Comparison of ENCODE assay signal across 33 cellular contexts in genomic region chr13:62633448-62633847, GRCh38.
"Had no signal": no experiment of that assay in that cellular context is flagged by ENCODE, and none has a peak within 500 bp of the region (broad histone marks: within the 10 kb centered on the region; RNA-seq: fewer than 3 reads in every experiment).

No MANE protein-coding gene starts in this region.

- H3K27ac ChIP-seq: adrenal gland, ascending aorta, body of pancreas, brain microvascular endothelial cell, breast epithelium, cardiac muscle cell had no signal

- H3K4me3 ChIP-seq: adrenal gland, ascending aorta, body of pancreas, breast epithelium, cardiac muscle cell had no signal

- H3K4me1 ChIP-seq: adrenal gland, ascending aorta, breast epithelium had no signal

- H3K9me3 ChIP-seq: ascending aorta, body of pancreas, breast epithelium had no signal

- H3K27me3 ChIP-seq: adrenal gland, ascending aorta, body of pancreas, brain microvascular endothelial cell, breast epithelium, cardiac muscle cell had no signal

- DNase-seq: activated effector memory CD4-positive, alpha-beta T cell treated with anti-CD3 and anti-CD28 coated beads, Interleukin-2, amount 50 U/mL, for 16 hours; activated effector memory CD4-positive, alpha-beta T cell treated with Interleukin-2 at 50 U/mL for 16 hours; activated gamma-delta T cell; activated gamma-delta T cell treated with Interleukin-2 at 50 U/mL for 16 hours; activated naive CD4-positive, alpha-beta T cell; activated naive CD4-positive, alpha-beta T cell treated with anti-CD3 and anti-CD28 coated beads for 36 hours; activated naive CD4-positive, alpha-beta T cell treated with anti-CD3 and anti-CD28 coated beads, Interleukin-2, amount 10 ng/mL, durations not matched to agents 7 days and 5 days; activated naive CD4-positive, alpha-beta T cell treated with anti-CD3 and anti-CD28 coated beads, Interleukin-2, amount 50 U/mL, for 16 hours; activated naive CD4-positive, alpha-beta T cell treated with Interleukin-2 at 50 U/mL for 16 hours; activated naive CD8-positive, alpha-beta T cell treated with anti-CD3 and anti-CD28 coated beads for 36 hours; activated naive CD8-positive, alpha-beta T cell treated with anti-CD3 and anti-CD28 coated beads, Interleukin-2, amount 10 ng/mL, durations not matched to agents 7 days and 5 days; activated naive CD8-positive, alpha-beta T cell treated with anti-CD3 and anti-CD28 coated beads, Interleukin-2, amount 50 U/mL, for 24 hours; activated T-cell treated with anti-CD3 and anti-CD28 coated beads, Interleukin-2, amount 50 U/mL, for 24 hours; activated T-cell treated with anti-CD3 and anti-CD28 coated beads, Interleukin-2, amount 50 U/mL, for 4 hours; activated T-cell treated with anti-CD3 and anti-CD28 coated beads, Interleukin-2, amount 50 U/mL, for 48 hours; activated T-cell treated with anti-CD3 and anti-CD28 coated beads, Interleukin-2, amount 50 U/mL, for 72 hours; adrenal gland; amniotic stem cell; amygdala; anterior cingulate cortex; aorta; body of pancreas; brain microvascular endothelial cell; caudate nucleus; central memory CD4-positive, alpha-beta T cell; cerebellar nuclear complex had no signal

- FAIRE-seq: astrocyte, bronchial epithelial cell had no signal

- ATAC-seq: activated naive CD4-positive, alpha-beta T cell treated with anti-CD3 and anti-CD28 coated beads, Interleukin-2, amount 50 U/mL, for 72 hours; activated naive CD8-positive, alpha-beta T cell treated with anti-CD3 and anti-CD28 coated beads, Interleukin-2, amount 50 U/mL, for 24 hours; activated T-cell treated with anti-CD3 and anti-CD28 coated beads, Interleukin-2, amount 50 U/mL, for 4 hours; activated T-cell treated with anti-CD3 and anti-CD28 coated beads, Interleukin-2, amount 50 U/mL, for 72 hours; activated T-helper 17 cell treated with anti-CD3 and anti-CD28 coated beads, Interleukin-2, amount 50 U/mL, for 72 hours; body of pancreas had no signal

- H3K36me3 ChIP-seq: adrenal gland, ascending aorta, brain microvascular endothelial cell, cardiac muscle cell had no signal
